ENCODE assay signal across 9 cellular contexts in the genomic region with DNA sequence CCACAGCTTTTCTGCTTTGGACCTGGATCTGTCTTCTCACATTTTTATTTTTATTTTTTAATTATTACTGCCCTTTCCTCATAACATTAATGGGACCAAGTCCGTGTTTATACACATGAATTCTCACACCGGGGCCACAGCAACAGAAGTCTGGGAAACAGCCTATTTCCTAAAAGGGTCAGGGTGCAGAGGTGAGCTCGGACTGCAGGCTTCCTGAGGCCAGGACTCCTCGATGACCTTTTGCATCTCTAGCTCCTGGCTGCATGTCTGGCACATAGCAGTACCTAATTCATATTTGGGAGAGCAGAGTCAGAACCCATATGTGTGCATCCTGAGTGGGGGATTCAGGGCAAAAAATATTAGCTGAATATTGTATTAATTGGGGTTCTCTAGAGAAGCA.
"Had no signal": no experiment of that assay in that cellular context is flagged by ENCODE, and none has a peak within 500 bp of the region (broad histone marks: within the 10 kb centered on the region; RNA-seq: fewer than 3 reads in every experiment).

No MANE protein-coding gene starts in this region.

- H3K4me3 ChIP-seq: GM23248, HAP-1, K562 had no signal

- FAIRE-seq: K562 had no signal

- H3K36me3 ChIP-seq: HAP-1 had no signal

- H3K9ac ChIP-seq: GM23248 had no signal

- H3K4me3 Mint-ChIP-seq: HFFc6 had no signal

- H3K27ac ChIP-seq: GM23248, HL-60 had no signal

- ATAC-seq: HCT116, K562 had no signal

- DNase-seq: GM23248, GOT3, H7, HFFc6, IMR-90 had no signal

- H3K27ac Mint-ChIP-seq: HFFc6 had no signal

- H3K9me3 Mint-ChIP-seq: HFFc6 had no signal

- H2AFZ ChIP-seq: GM23248 had no signal

- H3K9me3 ChIP-seq: HAP-1 had no signal
